1 cellular context compared by ENCODE assay signal in genomic region chr22:45717787-45718186, GRCh38.
A peak's percentile ranks its signal among the peaks of the same experiment; 100 is the strongest.
TF ChIP-seq lines count a peak whose summit lies in the region.

No MANE protein-coding gene starts in this region.

TF ChIP-seq in HEK293, 187 proteins besides CTCF, POLR2A, EP300 and RAD21 (continued from another document):
- no peak for TF ChIP-seq ZNF488 (tag by site-specific recombination; IDR thresholded peaks at IDR 0.05)
- TF ChIP-seq OSR2 (tag by site-specific recombination; IDR thresholded peaks at IDR 0.05) = 0 out of 2 replicates have a peak, but pooled peaks have one; percentile 16
- TF ChIP-seq MEIS1 (CRISPR knock-in tag; IDR thresholded peaks at IDR 0.05; ENCODE audit: borderline replicate concordance) = no peak
- no peak for TF ChIP-seq ZNF19 (tag by site-specific recombination; IDR thresholded peaks at IDR 0.05; ENCODE audit: low read depth)
- 0 out of 2 replicates have a peak, but pooled peaks have one; percentile 25 for TF ChIP-seq ZNF660 (tag by site-specific recombination; IDR thresholded peaks at IDR 0.05)
- TF ChIP-seq ZNF555 (tag by site-specific recombination; conservative IDR thresholded peaks at IDR 0.05) = no peak
- no peak for TF ChIP-seq ZNF585B (tag by site-specific recombination; IDR thresholded peaks at IDR 0.05)
